In the genomic region with DNA sequence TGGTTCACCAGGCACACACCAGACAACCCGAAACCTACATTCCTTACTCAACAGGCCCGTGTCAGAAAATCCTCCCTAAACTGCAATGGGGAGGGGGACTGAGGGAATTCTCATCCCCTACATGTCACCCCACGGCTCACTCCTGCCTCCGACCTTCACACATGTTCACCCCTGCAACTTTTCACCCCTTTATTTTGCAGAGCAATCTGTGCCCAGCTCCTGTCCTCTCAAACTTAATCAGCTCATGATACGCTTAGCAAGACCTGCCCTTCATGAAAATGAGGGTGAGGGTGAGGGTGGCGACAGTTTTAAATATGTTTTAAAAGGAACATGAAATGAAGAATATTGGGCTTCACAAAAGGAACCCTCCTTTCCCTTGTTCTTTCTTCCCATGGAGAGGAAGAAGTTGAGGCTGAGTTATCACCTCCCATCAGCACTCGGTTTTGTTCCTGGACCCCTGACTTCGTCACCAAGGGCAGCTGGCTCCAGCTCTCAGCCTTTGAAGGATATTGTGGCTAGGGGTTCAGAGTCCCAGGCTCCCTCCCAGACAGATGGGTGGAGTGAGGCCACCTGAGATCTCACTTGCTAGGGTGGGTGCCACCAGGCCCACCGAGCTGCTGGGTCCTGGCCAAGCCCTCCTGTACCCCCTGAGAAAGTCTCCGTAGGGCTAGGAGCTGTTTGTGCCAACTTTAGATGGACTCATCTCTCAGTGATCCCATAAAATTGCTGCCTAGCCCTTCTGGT, we compare ENCODE assay signal across 1 cellular context.
TF ChIP-seq lines count a peak whose summit lies in the region.

No MANE protein-coding gene starts in this region.

TF ChIP-seq in GM12878, 131 proteins besides CTCF, POLR2A, EP300 and RAD21:
- TF ChIP-seq TCF3 (IDR thresholded peaks at IDR 0.05; ENCODE audit: borderline replicate concordance, insufficient read depth, low read depth, low read length) (no peak), SMC3 (IDR thresholded peaks at IDR 0.05; ENCODE audit: borderline replicate concordance, low read length) (no peak), ZNF384 (IDR thresholded peaks at IDR 0.05; ENCODE audit: borderline replicate concordance, low read depth, low read length) (no peak), BMI1 (IDR thresholded peaks at IDR 0.05; ENCODE audit: borderline replicate concordance) (no peak), MYC (IDR thresholded peaks at IDR 0.05; ENCODE audit: insufficient read depth, insufficient read length, insufficient replicate concordance, low read length, severe bottlenecking) (no peak), POLR2AphosphoS2 (IDR thresholded peaks at IDR 0.05; ENCODE audit: low read depth, low read length) (no peak), ZNF622 (IDR thresholded peaks at IDR 0.05) (no peak), JUND (IDR thresholded peaks at IDR 0.05; ENCODE audit: low read depth, low read length) (0 out of 2 replicates have a peak, but pooled peaks have one; percentile 16), HDAC6 (IDR thresholded peaks at IDR 0.05; ENCODE audit: unreplicated experiment) (no peak), POLR2AphosphoS5 (IDR thresholded peaks at IDR 0.05; ENCODE audit: low read length) (0 out of 2 replicates have a peak, but pooled peaks have one; percentile 6)
- TF ChIP-seq, protein P1, sequence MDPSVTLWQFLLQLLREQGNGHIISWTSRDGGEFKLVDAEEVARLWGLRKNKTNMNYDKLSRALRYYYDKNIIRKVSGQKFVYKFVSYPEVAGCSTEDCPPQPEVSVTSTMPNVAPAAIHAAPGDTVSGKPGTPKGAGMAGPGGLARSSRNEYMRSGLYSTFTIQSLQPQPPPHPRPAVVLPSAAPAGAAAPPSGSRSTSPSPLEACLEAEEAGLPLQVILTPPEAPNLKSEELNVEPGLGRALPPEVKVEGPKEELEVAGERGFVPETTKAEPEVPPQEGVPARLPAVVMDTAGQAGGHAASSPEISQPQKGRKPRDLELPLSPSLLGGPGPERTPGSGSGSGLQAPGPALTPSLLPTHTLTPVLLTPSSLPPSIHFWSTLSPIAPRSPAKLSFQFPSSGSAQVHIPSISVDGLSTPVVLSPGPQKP (IDR thresholded peaks at IDR 0.05; ENCODE audit: low read depth, low read length): no peak
- TF ChIP-seq, protein P2, sequence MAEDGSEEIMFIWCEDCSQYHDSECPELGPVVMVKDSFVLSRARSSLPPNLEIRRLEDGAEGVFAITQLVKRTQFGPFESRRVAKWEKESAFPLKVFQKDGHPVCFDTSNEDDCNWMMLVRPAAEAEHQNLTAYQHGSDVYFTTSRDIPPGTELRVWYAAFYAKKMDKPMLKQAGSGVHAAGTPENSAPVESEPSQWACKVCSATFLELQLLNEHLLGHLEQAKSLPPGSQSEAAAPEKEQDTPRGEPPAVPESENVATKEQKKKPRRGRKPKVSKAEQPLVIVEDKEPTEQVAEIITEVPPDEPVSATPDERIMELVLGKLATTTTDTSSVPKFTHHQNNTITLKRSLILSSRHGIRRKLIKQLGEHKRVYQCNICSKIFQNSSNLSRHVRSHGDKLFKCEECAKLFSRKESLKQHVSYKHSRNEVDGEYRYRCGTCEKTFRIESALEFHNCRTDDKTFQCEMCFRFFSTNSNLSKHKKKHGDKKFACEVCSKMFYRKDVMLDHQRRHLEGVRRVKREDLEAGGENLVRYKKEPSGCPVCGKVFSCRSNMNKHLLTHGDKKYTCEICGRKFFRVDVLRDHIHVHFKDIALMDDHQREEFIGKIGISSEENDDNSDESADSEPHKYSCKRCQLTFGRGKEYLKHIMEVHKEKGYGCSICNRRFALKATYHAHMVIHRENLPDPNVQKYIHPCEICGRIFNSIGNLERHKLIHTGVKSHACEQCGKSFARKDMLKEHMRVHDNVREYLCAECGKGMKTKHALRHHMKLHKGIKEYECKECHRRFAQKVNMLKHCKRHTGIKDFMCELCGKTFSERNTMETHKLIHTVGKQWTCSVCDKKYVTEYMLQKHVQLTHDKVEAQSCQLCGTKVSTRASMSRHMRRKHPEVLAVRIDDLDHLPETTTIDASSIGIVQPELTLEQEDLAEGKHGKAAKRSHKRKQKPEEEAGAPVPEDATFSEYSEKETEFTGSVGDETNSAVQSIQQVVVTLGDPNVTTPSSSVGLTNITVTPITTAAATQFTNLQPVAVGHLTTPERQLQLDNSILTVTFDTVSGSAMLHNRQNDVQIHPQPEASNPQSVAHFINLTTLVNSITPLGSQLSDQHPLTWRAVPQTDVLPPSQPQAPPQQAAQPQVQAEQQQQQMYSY (CRISPR knock-in tag; IDR thresholded peaks at IDR 0.05): 0 out of 2 replicates have a peak, but pooled peaks have one; percentile 3
